In the genomic region with DNA sequence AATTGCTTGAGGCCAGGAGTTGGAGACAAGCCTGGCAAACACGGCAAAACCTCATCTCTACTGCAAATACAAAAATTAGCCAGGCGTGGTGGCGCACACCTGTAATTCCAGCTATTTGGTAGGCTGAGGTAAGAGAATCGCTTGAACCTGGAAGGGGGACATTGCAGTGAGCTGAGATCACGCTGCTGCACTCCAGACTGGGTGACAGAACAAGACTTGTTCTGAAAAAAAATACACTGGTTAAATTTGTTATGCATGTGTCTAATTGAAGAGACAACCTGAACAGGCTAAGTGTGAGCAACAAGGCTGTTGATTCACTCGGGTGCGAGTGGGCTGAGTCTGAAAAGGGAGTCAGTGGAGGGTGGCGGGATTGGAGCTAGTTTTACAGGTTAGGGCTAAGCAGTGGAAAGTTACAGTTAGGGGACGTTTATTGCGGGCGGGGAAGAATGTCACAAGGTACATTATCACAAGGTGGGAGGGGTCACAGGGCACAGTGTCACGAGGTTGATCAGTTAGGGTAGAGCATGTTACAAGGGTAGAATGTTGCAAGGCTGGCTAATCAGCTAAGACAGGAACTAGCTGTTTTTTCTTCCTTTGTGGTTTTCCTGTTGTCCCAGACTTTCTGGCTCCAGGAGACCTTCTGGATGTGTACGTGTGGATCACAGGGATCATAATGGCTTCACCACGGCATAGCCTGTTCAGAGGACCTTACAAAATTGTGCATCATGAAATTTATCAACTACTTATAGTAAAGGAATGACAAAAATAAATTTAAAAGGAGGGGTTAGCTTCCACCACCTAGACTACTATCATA, we compare ENCODE assay signal across 9 cellular contexts.
DNase-seq lines count a peak whose midpoint lies in the region; ATAC-seq and TF ChIP-seq lines count a peak whose summit lies in the region.
"Had no signal": no experiment of that assay in that cellular context is flagged by ENCODE, and none has a peak within 500 bp of the region (broad histone marks: within the 10 kb centered on the region; RNA-seq: fewer than 3 reads in every experiment).

No MANE protein-coding gene starts in this region.

- H3K4me1 Mint-ChIP-seq in activated T-helper 17 cell treated with anti-CD3 and anti-CD28 coated beads, Interleukin-2, amount 50 U/mL, for 72 hours = no peaks in the 10 kb centered on the region

- H3K27me3 ChIP-seq in HL-60 (ENCODE audit: insufficient read depth, poor library complexity, severe bottlenecking) (no peaks in the 10 kb centered on the region), Peyer's patch (no peaks in the 10 kb centered on the region), sigmoid colon (no peaks in the 10 kb centered on the region), BE2C (no peaks in the 10 kb centered on the region)

- H3K9me3 Mint-ChIP-seq in activated T-helper 17 cell treated with anti-CD3 and anti-CD28 coated beads, Interleukin-2, amount 50 U/mL, for 72 hours = no peaks in the 10 kb centered on the region

- H3K4me3 Mint-ChIP-seq in activated T-helper 17 cell treated with anti-CD3 and anti-CD28 coated beads, Interleukin-2, amount 50 U/mL, for 72 hours = no peak overlapping the region

- H3K9me3 ChIP-seq in Peyer's patch = peaks cover 0 to 8% (median 0%) of the 10 kb centered on the region in 4 donors
- H3K9me3 ChIP-seq in sigmoid colon = peaks cover 0 to 3% (median 0%) of the 10 kb centered on the region in 4 donors
- H3K9me3 ChIP-seq in BE2C = no peaks in the 10 kb centered on the region

- H3K36me3 Mint-ChIP-seq in activated T-helper 17 cell treated with anti-CD3 and anti-CD28 coated beads, Interleukin-2, amount 50 U/mL, for 72 hours (ENCODE audit: low read depth) = no peaks in the 10 kb centered on the region

- H3K27me3 Mint-ChIP-seq in activated T-helper 17 cell treated with anti-CD3 and anti-CD28 coated beads, Interleukin-2, amount 50 U/mL, for 72 hours = no peaks in the 10 kb centered on the region

- peak overlapping the region; percentile 97 for H3K27ac ChIP-seq in HL-60 (replicated peaks)
- H3K27ac ChIP-seq in Peyer's patch = no peak overlapping the region
- no peak overlapping the region for H3K27ac ChIP-seq in sigmoid colon

- DNase-seq in HL-60 (ENCODE audit: low read depth in 1 of 2, low spot score in 1 of 2) = peak; percentile 94 to 98
- peak in 2 of 3 donors; percentile 50 to 54 for DNase-seq in Peyer's patch
- peak; percentile 34 for DNase-seq in fibroblast of villous mesenchyme (ENCODE audit: low read depth)
- peak; percentile 45 for DNase-seq in sigmoid colon
- no peak for DNase-seq in BE2C
- DNase-seq in DMS153 treated with DMSO at 0.1 percent for 48 hours (lab: John Stamatoyannopoulos, UW; ENCODE audit: unreplicated experiment) = no peak
- no peak for DNase-seq in retina
- DNase-seq: NCI-H446 treated with DMSO at 0.1 percent for 48 hours had no signal

- TF ChIP-seq CTCF in HL-60 (IDR thresholded peaks at IDR 0.05; ENCODE audit: insufficient read depth, low read length) = no peak
- TF ChIP-seq CTCF in Peyer's patch (IDR thresholded peaks at IDR 0.05) = no peak
- no peak for TF ChIP-seq CTCF in fibroblast of villous mesenchyme (IDR thresholded peaks at IDR 0.05; ENCODE audit: insufficient read depth, low read depth, low read length)
- no peak for TF ChIP-seq CTCF in sigmoid colon (IDR thresholded peaks at IDR 0.05)
- TF ChIP-seq CTCF in BE2C (IDR thresholded peaks at IDR 0.05; ENCODE audit: low read depth, low read length) = no peak

- ATAC-seq in activated T-helper 17 cell treated with anti-CD3 and anti-CD28 coated beads, Interleukin-2, amount 50 U/mL, for 72 hours (replicated peaks) = no peak

- H3K27ac Mint-ChIP-seq in activated T-helper 17 cell treated with anti-CD3 and anti-CD28 coated beads, Interleukin-2, amount 50 U/mL, for 72 hours = no peak overlapping the region

- intact Hi-C loops in sigmoid colon (cut with DNase I) = no loop called here

- no peak overlapping the region for H3K4me3 ChIP-seq in HL-60 (replicated peaks; ENCODE audit: insufficient read depth, low read length)
- no peak overlapping the region for H3K4me3 ChIP-seq in Peyer's patch
- H3K4me3 ChIP-seq in fibroblast of villous mesenchyme (ENCODE audit: low read depth, low read length) = no peak overlapping the region
- no peak overlapping the region for H3K4me3 ChIP-seq in sigmoid colon
- no peak overlapping the region for H3K4me3 ChIP-seq in BE2C (ENCODE audit: low read depth, low read length)

- 36 to 57% methylated on average over 14 of the region's 14 CpGs for WGBS in sigmoid colon, 2 donors

- TF ChIP-seq POLR2A in Peyer's patch (IDR thresholded peaks at IDR 0.05) (no peak), sigmoid colon (IDR thresholded peaks at IDR 0.05) (no peak)

- H3K4me1 ChIP-seq in Peyer's patch (no peaks in the 10 kb centered on the region), sigmoid colon (peaks cover 0 to 11% (median 5%) of the 10 kb centered on the region in 4 donors), BE2C (peaks cover 3% of the 10 kb centered on the region; the same call in 1 of the 2 replicates)

- no peaks in the 10 kb centered on the region for H3K36me3 ChIP-seq in Peyer's patch
- H3K36me3 ChIP-seq in sigmoid colon = no peaks in the 10 kb centered on the region
- no peaks in the 10 kb centered on the region for H3K36me3 ChIP-seq in BE2C

- TF ChIP-seq EP300 in sigmoid colon (IDR thresholded peaks at IDR 0.05) = no peak

Comparison
In these comparisons a context has a peak if more than half of its experiments do, and no peak if none do; other contexts are left out.
1. DNase-seq: peak in HL-60 (2 of 2), Peyer's patch (2 of 3), fibroblast of villous mesenchyme (single experiment) and sigmoid colon (single experiment); none in BE2C (single experiment), DMS153 treated with DMSO at 0.1 percent for 48 hours (single experiment) and retina (single experiment).